In the genomic region with DNA sequence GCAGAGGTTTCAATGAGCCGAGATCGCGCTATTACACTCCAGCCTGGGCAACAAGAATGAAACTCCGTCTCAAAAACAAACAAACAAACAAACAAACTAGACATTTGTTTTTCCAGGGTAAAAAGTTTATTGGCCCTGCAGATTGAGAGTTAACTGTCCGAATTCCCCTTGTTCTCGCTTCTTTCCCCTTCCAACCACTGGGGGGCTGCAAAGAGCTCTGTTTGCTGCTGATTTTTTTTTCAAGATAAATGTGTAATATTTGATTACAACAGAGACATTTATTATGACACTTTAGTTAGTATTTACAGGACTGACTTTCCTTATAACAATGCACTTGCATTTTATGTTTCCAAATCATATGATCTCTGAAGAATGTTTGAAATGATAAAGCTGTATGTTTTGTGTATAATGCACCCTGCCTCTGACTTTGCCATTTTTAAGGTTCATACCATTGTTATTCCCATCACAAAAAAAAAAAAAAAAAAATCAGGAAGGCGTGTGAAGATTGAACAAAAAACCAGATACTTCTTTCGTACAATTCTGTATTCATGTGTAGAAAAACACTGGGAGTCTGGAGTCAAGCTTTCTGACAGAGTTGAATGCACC, we compare ENCODE assay signal across 9 cellular contexts. TPM values are rescaled to one million over a fixed set of nuclear protein-coding genes. Genes with fewer than 3 reads are reported as not detected.
DNase-seq lines count a peak whose midpoint lies in the region; ATAC-seq and TF ChIP-seq lines count a peak whose summit lies in the region.
"Had no signal": no experiment of that assay in that cellular context is flagged by ENCODE, and none has a peak within 500 bp of the region (broad histone marks: within the 10 kb centered on the region; RNA-seq: fewer than 3 reads in every experiment).

No MANE protein-coding gene starts in this region.

- H3K27ac ChIP-seq in C4-2B, result no peak overlapping the region
- H3K27ac ChIP-seq in mammary epithelial cell (ENCODE audit: insufficient read depth, low read depth, low read length), result no peak overlapping the region
- no peak overlapping the region for H3K27ac ChIP-seq in left lung

- no TSS peak for BruUV-seq in mammary epithelial cell (replicated peaks; lab: Mats Ljungman, UMichigan)

- no peak overlapping the region for H3K4me3 ChIP-seq in mammary epithelial cell (replicated peaks in 1 of 3; ENCODE audit: insufficient read depth in 1 of 3, low read depth in 2 of 3, low read length in 3 of 3)
- H3K4me3 ChIP-seq in left lung, result no peak overlapping the region
- H3K4me3 ChIP-seq: lung had no signal

- no peak overlapping the region for H2AFZ ChIP-seq in mammary epithelial cell (ENCODE audit: low read depth, low read length)

- H3K9me3 ChIP-seq in mammary epithelial cell (replicated peaks; ENCODE audit: insufficient read depth, low read length) (no peaks in the 10 kb centered on the region), left lung (no peaks in the 10 kb centered on the region)

- CTCF ChIA-PET in mammary epithelial cell (lab: Charles Lee; ENCODE audit: low non-redundant PET), result interaction anchor here (0.7 kb wide), 2 partner anchors 16 to 67 kb away, joined by 3 to 6 read pairs; no protein-coding TSS in a partner anchor

- H3K4me2 ChIP-seq in mammary epithelial cell (ENCODE audit: insufficient read depth, low read depth, low read length), result no peak overlapping the region

- no peaks in the 10 kb centered on the region for H4K20me1 ChIP-seq in mammary epithelial cell (ENCODE audit: insufficient read depth, low read length)

- H3K4me1 ChIP-seq in mammary epithelial cell (ENCODE audit: insufficient read depth, low read length) (peaks cover 15% of the 10 kb centered on the region), left lung (peaks cover 0 to 18% of the 10 kb centered on the region in 2 donors)

- no peak overlapping the region for H3K9ac ChIP-seq in mammary epithelial cell (ENCODE audit: insufficient read depth, low read length)

- peak; percentile 46 for ATAC-seq in left lung
- ATAC-seq in HG03159 (IDR thresholded peaks at IDR 0.05; ENCODE audit: unreplicated experiment), result no peak
- ATAC-seq in GM18517 (IDR thresholded peaks at IDR 0.05; ENCODE audit: unreplicated experiment), result no peak

- dilution Hi-C loops in mammary epithelial cell (cut with HindIII; ENCODE audit: low sequenced_read_pairs), result no loop called here

- in situ Hi-C loops in mammary epithelial cell (cut with MboI; ENCODE audit: low sequenced_read_pairs in 2 of 2), result loop anchor here (25.0 kb wide), 2 partner anchors 350 to 925 kb away; no protein-coding TSS in a partner anchor

- intact Hi-C loops in mammary epithelial cell (cut with micrococcal nuclease), result loop anchor here (1.0 to 5.0 kb wide), 8 partner anchors 114 to 925 kb away; no protein-coding TSS in a partner anchor
- intact Hi-C loops in left lung (cut with DNase I), result no loop called here

- H3K36me3 ChIP-seq in mammary epithelial cell (ENCODE audit: insufficient read depth, low read length) (no peaks in the 10 kb centered on the region), left lung (no peaks in the 10 kb centered on the region)

- H3K27me3 ChIP-seq in mammary epithelial cell (ENCODE audit: insufficient read depth, low read length) (peaks cover 7% of the 10 kb centered on the region), left lung (peaks cover 29 to 67% of the 10 kb centered on the region in 2 donors)

- WGBS in mammary epithelial cell (ENCODE audit: low coverage, missing lambda C conversion rate), result 9% methylated on average over 7 of the region's 8 CpGs

- peak; percentile 92 for TF ChIP-seq CTCF in C4-2B (conservative IDR thresholded peaks at IDR 0.05)
- TF ChIP-seq CTCF in mammary epithelial cell (conservative IDR thresholded peaks at IDR 0.05 in 1 of 2, IDR thresholded peaks at IDR 0.05 in 1 of 2; ENCODE audit: extremely low read depth in 1 of 2, insufficient read depth in 1 of 2, low read depth in 1 of 2, low read length in 2 of 2), result peak; percentile 72 to 82
- peak; percentile 54 to 59 for TF ChIP-seq CTCF in left lung (IDR thresholded peaks at IDR 0.05)

- DNase-seq in GOT3 (lab: John Stamatoyannopoulos, UW) (peak; percentile 43), NCI-H524 treated with DMSO at 0.1 percent for 48 hours (lab: John Stamatoyannopoulos, UW) (peak; percentile 8), mammary epithelial cell (peak; percentile 31), left lung (no peak)
- DNase-seq in stimulated activated CD4-positive, alpha-beta T cell treated with anti-CD3 and anti-CD28 coated beads, Interleukin-4, amount 100 ng/mL, for 1 hour, result no peak

- no peaks in the 10 kb centered on the region for H3K79me2 ChIP-seq in mammary epithelial cell (ENCODE audit: insufficient read depth, low read length)

RNA-seq across cellular contexts. Expression of gene CLSTN2, which starts 2.8 kb away (rescaled TPM):
- total RNA-seq in mammary epithelial cell, result 1 to 10 TPM in 1 of 2 donors, under 1 TPM in 1; 0.16 to 2.0 TPM
- polyA plus RNA-seq in mammary epithelial cell, result 0.56 TPM
- polyA minus RNA-seq in mammary epithelial cell, result 0.05 TPM
- total RNA-seq in left lung, result 1 to 10 TPM in 1 of 2 donors, under 1 TPM in 1; 0.97 to 1.1 TPM

Comparison
In these comparisons a context has a peak if more than half of its experiments do, and no peak if none do; other contexts are left out.
1. DNase-seq: peak in GOT3 (single experiment), NCI-H524 treated with DMSO at 0.1 percent for 48 hours (single experiment) and mammary epithelial cell (single experiment); none in left lung (0 of 2) and stimulated activated CD4-positive, alpha-beta T cell treated with anti-CD3 and anti-CD28 coated beads, Interleukin-4, amount 100 ng/mL, for 1 hour (single experiment).
2. Peak in every context shown above with its lines, with median percentiles within 50 percentile points of each other: CTCF ChIP-seq.